Comparison of ENCODE assay signal across 1 cellular context in genomic region chr1:150972417-150972940, GRCh38.
TF ChIP-seq lines count a peak whose summit lies in the region.

No MANE protein-coding gene starts in this region.

TF ChIP-seq in GM12878, 131 proteins besides CTCF, POLR2A, EP300 and RAD21:
- no peak for TF ChIP-seq ZBTB40 (IDR thresholded peaks at IDR 0.05; ENCODE audit: borderline replicate concordance)
- TF ChIP-seq KDM1A (IDR thresholded peaks at IDR 0.05; ENCODE audit: borderline replicate concordance), result no peak
- TF ChIP-seq ZNF622 (IDR thresholded peaks at IDR 0.05), result no peak
